Comparison of ENCODE assay signal across 15 cellular contexts in genomic region chr5:87649455-87649854, GRCh38.
DNase-seq lines count a peak whose midpoint lies in the region; ATAC-seq and TF ChIP-seq lines count a peak whose summit lies in the region.
"Had no signal": no experiment of that assay in that cellular context is flagged by ENCODE, and none has a peak within 500 bp of the region (broad histone marks: within the 10 kb centered on the region; RNA-seq: fewer than 3 reads in every experiment).

No MANE protein-coding gene starts in this region.

- intact Hi-C loops in lower lobe of right lung (cut with DNase I) (no loop called here), sigmoid colon (cut with DNase I) (no loop called here), body of pancreas (cut with DNase I) (no loop called here)

- no peak for TF ChIP-seq POLR2A in sigmoid colon (IDR thresholded peaks at IDR 0.05)
- no peak for TF ChIP-seq POLR2A in body of pancreas (IDR thresholded peaks at IDR 0.05)

- H3K9me3 ChIP-seq in lower lobe of right lung: no peaks in the 10 kb centered on the region
- H3K9me3 ChIP-seq in sigmoid colon: no peaks in the 10 kb centered on the region
- H3K9me3 ChIP-seq in body of pancreas: no peaks in the 10 kb centered on the region
- H3K9me3 ChIP-seq: HAP-1, Peyer's patch had no signal

- H3K4me1 ChIP-seq in lower lobe of right lung (no peaks in the 10 kb centered on the region), sigmoid colon (no peaks in the 10 kb centered on the region), body of pancreas (no peaks in the 10 kb centered on the region)
- H3K4me1 ChIP-seq: Peyer's patch had no signal

- no peak for TF ChIP-seq EP300 in sigmoid colon (IDR thresholded peaks at IDR 0.05)

- H3K36me3 ChIP-seq in lower lobe of right lung (no peaks in the 10 kb centered on the region), sigmoid colon (no peaks in the 10 kb centered on the region), body of pancreas (replicated peaks in 1 of 2; ENCODE audit: insufficient read depth in 1 of 2, low read depth in 2 of 2) (no peaks in the 10 kb centered on the region)
- H3K36me3 ChIP-seq: HAP-1, Peyer's patch had no signal

- ATAC-seq in lower lobe of right lung (peak; percentile 33 to 46), body of pancreas (no peak)
- ATAC-seq: CD8-positive, alpha-beta T cell had no signal

- WGBS in sigmoid colon, 2 donors: 76 to 86% methylated on average over 4 of the region's 4 CpGs
- 65% methylated on average over 4 of the region's 4 CpGs for WGBS in body of pancreas, 2 donors

- H3K4me3 ChIP-seq in lower lobe of right lung: no peak overlapping the region
- no peak overlapping the region for H3K4me3 ChIP-seq in sigmoid colon
- H3K4me3 ChIP-seq in body of pancreas: no peak overlapping the region
- H3K4me3 ChIP-seq: HAP-1, Peyer's patch had no signal

- no peak for TF ChIP-seq CTCF in lower lobe of right lung (IDR thresholded peaks at IDR 0.05)
- TF ChIP-seq CTCF in sigmoid colon (IDR thresholded peaks at IDR 0.05): no peak
- no peak for TF ChIP-seq CTCF in body of pancreas (IDR thresholded peaks at IDR 0.05)

- H3K27ac ChIP-seq in lower lobe of right lung: no peak overlapping the region
- H3K27ac ChIP-seq in sigmoid colon: no peak overlapping the region
- no peak overlapping the region for H3K27ac ChIP-seq in body of pancreas
- H3K27ac ChIP-seq: Peyer's patch had no signal

- no peaks in the 10 kb centered on the region for H3K27me3 ChIP-seq in lower lobe of right lung (ENCODE audit: low read depth)
- no peaks in the 10 kb centered on the region for H3K27me3 ChIP-seq in sigmoid colon
- no peaks in the 10 kb centered on the region for H3K27me3 ChIP-seq in body of pancreas
- H3K27me3 ChIP-seq: Peyer's patch had no signal

- DNase-seq in COLO829 (ENCODE audit: low spot score) (peak; percentile 3), LHCN-M2 (ENCODE audit: low read depth) (peak; percentile 3), astrocyte of the hippocampus (ENCODE audit: low read depth, low spot score) (peak; percentile 42), lower lobe of right lung (no peak), SIG-M5 treated with dmso at 0.1 percent for 504 hours (lab: John Stamatoyannopoulos, UW; ENCODE audit: unreplicated experiment) (no peak), sigmoid colon (no peak), body of pancreas (no peak)
- DNase-seq: CD8-positive, alpha-beta T cell; EL; NCI-H146; NCI-H2107; NCI-H774; Peyer's patch; SHP77 treated with DMSO at 0.1 percent for 48 hours had no signal

Comparison
In these comparisons a context has a peak if more than half of its experiments do, and no peak if none do; other contexts are left out.
1. DNase-seq: peak in COLO829 (single experiment), LHCN-M2 (single experiment) and astrocyte of the hippocampus (single experiment); none in lower lobe of right lung (single experiment), SIG-M5 treated with dmso at 0.1 percent for 504 hours (single experiment), sigmoid colon (single experiment) and body of pancreas (0 of 4).